Comparison of ENCODE assay signal across 8 cellular contexts in the genomic region with DNA sequence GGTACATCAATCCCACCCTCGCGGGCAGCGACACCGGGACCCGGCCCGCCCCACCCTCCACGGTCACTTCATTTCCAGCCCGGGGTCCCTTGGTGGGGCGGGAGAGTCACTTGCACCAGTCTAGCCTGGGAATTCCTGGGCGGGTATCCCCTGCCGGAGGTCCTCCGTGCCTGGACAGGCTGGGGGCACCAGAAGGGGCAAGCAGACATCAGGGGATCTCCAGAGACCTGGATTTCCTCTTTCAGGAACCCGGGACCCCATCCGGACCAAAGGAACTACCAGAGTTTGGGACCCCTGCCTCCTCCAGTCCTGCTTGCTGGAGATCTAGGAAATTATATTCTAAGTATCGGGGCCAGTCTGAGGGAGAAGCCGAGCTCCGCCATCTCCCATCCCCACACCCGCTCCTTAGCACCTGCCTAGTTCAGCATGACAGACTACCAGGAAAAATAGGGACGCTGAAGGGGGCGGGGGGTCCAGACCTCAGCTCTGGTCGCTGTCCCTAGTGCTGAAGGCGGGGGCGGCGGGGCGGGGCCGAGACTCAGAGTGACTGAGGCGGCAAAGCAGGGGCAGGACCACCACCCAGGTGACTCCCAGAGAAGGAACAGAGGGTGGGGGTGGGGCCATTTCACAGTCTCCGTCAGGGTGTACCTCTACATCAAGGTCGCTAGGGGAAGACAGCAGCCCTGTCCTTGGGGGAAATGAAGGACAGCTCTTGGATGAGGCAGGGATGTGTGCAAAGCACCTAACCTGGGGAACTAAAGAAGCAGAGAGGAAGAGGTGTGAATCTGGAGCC. TPM values are rescaled to one million over a fixed set of nuclear protein-coding genes. Genes with fewer than 3 reads are reported as not detected.
DNase-seq lines count a peak whose midpoint lies in the region; ATAC-seq and TF ChIP-seq lines count a peak whose summit lies in the region.

No MANE protein-coding gene starts in this region.

- TF ChIP-seq CTCF in CD8-positive, alpha-beta T cell (IDR thresholded peaks at IDR 0.05), result peak; percentile 44
- TF ChIP-seq CTCF in Panc1 (IDR thresholded peaks at IDR 0.05) (no peak; the same call in 1 of the 2 replicates), foreskin fibroblast (IDR thresholded peaks at IDR 0.05; ENCODE audit: low read depth, low read length) (peak; percentile 25), ovary (IDR thresholded peaks at IDR 0.05) (no peak), tibial artery (IDR thresholded peaks at IDR 0.05) (peak in 1 of 2 experiments; percentile 28)

- BruUV-seq in Panc1 (replicated peaks; lab: Mats Ljungman, UMichigan), result no TSS peak

- H3K27me3 ChIP-seq in CD8-positive, alpha-beta T cell (ENCODE audit: insufficient read depth, low read length), result no peaks in the 10 kb centered on the region
- H3K27me3 ChIP-seq in Panc1 (ENCODE audit: control insufficient read depth, insufficient read depth, low read length) (no peaks in the 10 kb centered on the region), ovary (no peaks in the 10 kb centered on the region), tibial artery (no peaks in the 10 kb centered on the region)

- H3K27me3 Mint-ChIP-seq in CD8-positive, alpha-beta T cell (ENCODE audit: low read depth), result no peaks in the 10 kb centered on the region

- H3K9me3 Mint-ChIP-seq in CD8-positive, alpha-beta T cell, result no peaks in the 10 kb centered on the region

- peak; percentile 62 for ATAC-seq in CD8-positive, alpha-beta T cell
- ATAC-seq in Panc1, result peak; percentile 60
- no peak for ATAC-seq in HG03139 (IDR thresholded peaks at IDR 0.05; ENCODE audit: unreplicated experiment)

- intact Hi-C loops in CD8-positive, alpha-beta T cell (cut with DNase I, micrococcal nuclease), result loop anchor here (1.0 to 10.0 kb wide), 7 partner anchors 27 to 777 kb away; a partner anchor contains a TSS
- intact Hi-C loops in Panc1 (cut with micrococcal nuclease; ENCODE audit: unreplicated experiment) (loop anchor here (1.0 kb wide), 1 partner anchor 45 kb away; no protein-coding TSS in a partner anchor), ovary (cut with DNase I) (loop anchor here in 3 of 4 donors (5.0 kb wide), 1 partner anchor 44 kb away; a partner anchor contains a TSS), tibial artery (cut with DNase I; ENCODE audit: low total_unique reads) (loop anchor here (5.0 to 10.0 kb wide), 3 partner anchors 44 to 314 kb away; a partner anchor contains a TSS)

- WGBS in ovary, 3 donors, result 1 to 2% (median 1%) methylated on average over 21 to 29 of the region's 29 CpGs

- H3K4me3 Mint-ChIP-seq in CD8-positive, alpha-beta T cell, result peak overlapping the region; percentile 79

- POLR2A ChIA-PET in CD8-positive, alpha-beta T cell (lab: Charles Lee), result interaction anchor here (0.6 to 1.2 kb wide), 3 partner anchors 33 to 668 kb away, joined by 3 to 7 read pairs (median 3); no protein-coding TSS in a partner anchor
- POLR2A ChIA-PET in Panc1 (lab: Charles Lee), result no interaction called here

- CTCF ChIA-PET in CD8-positive, alpha-beta T cell (lab: Charles Lee), result interaction anchor here (0.8 to 1.6 kb wide), 2 partner anchors 10 to 329 kb away, joined by 3 to 4 read pairs; no protein-coding TSS in a partner anchor
- CTCF ChIA-PET in Panc1 (lab: Charles Lee), result interaction anchor here (1.0 to 1.4 kb wide), 2 partner anchors 27 to 46 kb away, joined by 3 to 7 read pairs; no protein-coding TSS in a partner anchor

- TF ChIP-seq EP300 in ovary (IDR thresholded peaks at IDR 0.05), result no peak

- H3K36me3 ChIP-seq in CD8-positive, alpha-beta T cell (ENCODE audit: insufficient read depth, low read length), result no peaks in the 10 kb centered on the region
- H3K36me3 ChIP-seq in Panc1 (ENCODE audit: control insufficient read depth, insufficient read depth, low read length), result no peaks in the 10 kb centered on the region; the same call in 1 of the 2 replicates
- H3K36me3 ChIP-seq in ovary, result no peaks in the 10 kb centered on the region
- H3K36me3 ChIP-seq in tibial artery, result no peaks in the 10 kb centered on the region

- no peak overlapping the region for H3K27ac ChIP-seq in CD8-positive, alpha-beta T cell (ENCODE audit: low read depth, low read length)
- H3K27ac ChIP-seq in Panc1 (ENCODE audit: low read length) (peak overlapping the region; percentile 56), ovary (peak overlapping the region in 1 of 2 donors; percentile 56), tibial artery (peak overlapping the region; percentile 60 to 66)

- TF ChIP-seq POLR2A in ovary (IDR thresholded peaks at IDR 0.05), result no peak

- peak; percentile 48 to 87 (median 67) for DNase-seq in CD8-positive, alpha-beta T cell
- DNase-seq in HuH-7 (ENCODE audit: low spot score) (peak; percentile 92), Panc1 (ENCODE audit: low read depth, low spot score) (no peak), foreskin fibroblast (peak in 1 of 2 donors; percentile 46), ovary (peak; percentile 54 to 77 (median 71)), tibial artery (peak; percentile 53 to 75)
- peak; percentile 45 to 61 for DNase-seq in activated T-helper 1 cell treated with anti-CD3 and anti-CD28 coated beads, Interleukin-2, amount 50 U/mL, for 16 hours (ENCODE audit: low read depth in 1 of 2, low spot score in 1 of 2)

- H3K4me1 ChIP-seq in CD8-positive, alpha-beta T cell (ENCODE audit: insufficient read depth, low read length), result peaks cover 23% of the 10 kb centered on the region
- peaks cover 15% of the 10 kb centered on the region for H3K4me1 ChIP-seq in Panc1 (ENCODE audit: control insufficient read depth, insufficient read depth, low read length)
- peaks cover 5% of the 10 kb centered on the region for H3K4me1 ChIP-seq in ovary (ENCODE audit: insufficient read depth)
- peaks cover 17 to 24% (median 20%) of the 10 kb centered on the region in 4 donors for H3K4me1 ChIP-seq in tibial artery

- H3K4me3 ChIP-seq in CD8-positive, alpha-beta T cell (ENCODE audit: low read depth, low read length), result peak overlapping the region; percentile 70
- peak overlapping the region; percentile 70 to 80 for H3K4me3 ChIP-seq in Panc1 (ENCODE audit: low read depth in 2 of 2, low read length in 2 of 2)
- peak overlapping the region; percentile 72 to 78 for H3K4me3 ChIP-seq in foreskin fibroblast (ENCODE audit: low read depth in 1 of 2, low read length in 2 of 2)
- peak overlapping the region; percentile 71 for H3K4me3 ChIP-seq in ovary
- peak overlapping the region; percentile 59 to 77 for H3K4me3 ChIP-seq in tibial artery

- peak overlapping the region; percentile 22 for H3K27ac Mint-ChIP-seq in CD8-positive, alpha-beta T cell

- H3K9me3 ChIP-seq in CD8-positive, alpha-beta T cell (ENCODE audit: low read length), result no peaks in the 10 kb centered on the region
- H3K9me3 ChIP-seq in Panc1 (ENCODE audit: control insufficient read depth, insufficient read depth, low read depth, low read length) (no peaks in the 10 kb centered on the region), ovary (no peaks in the 10 kb centered on the region), tibial artery (no peaks in the 10 kb centered on the region)

- in situ Hi-C loops in Panc1 (cut with HindIII; ENCODE audit: low pct_unique_long_range_greater_than_20kb, low sequenced_read_pairs), result no loop called here

- peaks cover 29% of the 10 kb centered on the region for H3K4me1 Mint-ChIP-seq in CD8-positive, alpha-beta T cell (ENCODE audit: low read depth)

- peaks cover 5% of the 10 kb centered on the region for H3K36me3 Mint-ChIP-seq in CD8-positive, alpha-beta T cell

RNA-seq across cellular contexts. Expression of a gene that starts 0.8 kb away (rescaled TPM):
- total RNA-seq in CD8-positive, alpha-beta T cell, result 1 to 10 TPM; 1.3 TPM
- total RNA-seq in Panc1 (2021; ENCODE audit: unreplicated experiment), result 7.8 TPM
- polyA plus RNA-seq in Panc1 (2012; ENCODE audit: insufficient read length), result 8.6 TPM
- 1 to 10 TPM in 6 of 7 donors, under 1 TPM in 1; 0.69 to 7.1 (median 4.4) TPM for total RNA-seq in ovary
- polyA plus RNA-seq in ovary, result 1 to 10 TPM; 2.5 to 2.9 TPM

RNA-seq across cellular contexts. Expression of a gene that starts 4.8 kb away (rescaled TPM):
- total RNA-seq in CD8-positive, alpha-beta T cell, result 10 to 100 TPM; 48.6 to 54.4 TPM
- total RNA-seq in Panc1 (2021; ENCODE audit: unreplicated experiment), result 43.6 TPM
- polyA plus RNA-seq in Panc1 (2012; ENCODE audit: insufficient read length), result 38.2 TPM
- 10 to 100 TPM; 37.9 to 60.9 (median 50.1) TPM for total RNA-seq in ovary
- 10 to 100 TPM; 46.4 to 51.3 TPM for polyA plus RNA-seq in ovary

RNA-seq across cellular contexts. Expression of a gene that starts 15.9 kb away (rescaled TPM):
- total RNA-seq in CD8-positive, alpha-beta T cell, result 10 to 100 TPM; 47.5 to 48.5 TPM
- 200 TPM for total RNA-seq in Panc1 (2021; ENCODE audit: unreplicated experiment)
- 232 TPM for polyA plus RNA-seq in Panc1 (2012; ENCODE audit: insufficient read length)
- 10 to 100 TPM; 27.1 to 63.0 (median 40.7) TPM for total RNA-seq in ovary
- 10 to 100 TPM; 40.9 to 46.6 TPM for polyA plus RNA-seq in ovary

RNA-seq across cellular contexts. Expression of a gene that starts 22.8 kb away (rescaled TPM):
- total RNA-seq in CD8-positive, alpha-beta T cell, result 1 to 10 TPM; 8.1 to 8.7 TPM
- 94.7 TPM for total RNA-seq in Panc1 (2021; ENCODE audit: unreplicated experiment)
- 122 TPM for polyA plus RNA-seq in Panc1 (2012; ENCODE audit: insufficient read length)
- total RNA-seq in ovary, result 10 to 100 TPM; 10.8 to 22.4 (median 20.2) TPM
- polyA plus RNA-seq in ovary, result 10 to 100 TPM in 1 of 2 donors, 1 to 10 TPM in 1; 9.3 to 11.8 TPM

RNA-seq across cellular contexts. Expression of a gene that starts 23.1 kb away (rescaled TPM):
- total RNA-seq in CD8-positive, alpha-beta T cell, result not detected
- total RNA-seq in Panc1 (2021; ENCODE audit: unreplicated experiment), result 0.13 TPM
- not detected for polyA plus RNA-seq in Panc1 (2012; ENCODE audit: insufficient read length)
- under 1 TPM in 1 of 7 donors, not detected in 6; 0.41 TPM for total RNA-seq in ovary
- polyA plus RNA-seq in ovary, result not detected

Comparison
In these comparisons a context has a peak if more than half of its experiments do, and no peak if none do; other contexts are left out.
1. CTCF ChIP-seq: peak in CD8-positive, alpha-beta T cell (single experiment) and foreskin fibroblast (single experiment); none in Panc1 (single experiment) and ovary (0 of 3).
2. Peak in every context shown above with its lines, with median percentiles within 50 percentile points of each other: H3K4me3 ChIP-seq.